ENCODE assay signal across 9 cellular contexts in the genomic region with DNA sequence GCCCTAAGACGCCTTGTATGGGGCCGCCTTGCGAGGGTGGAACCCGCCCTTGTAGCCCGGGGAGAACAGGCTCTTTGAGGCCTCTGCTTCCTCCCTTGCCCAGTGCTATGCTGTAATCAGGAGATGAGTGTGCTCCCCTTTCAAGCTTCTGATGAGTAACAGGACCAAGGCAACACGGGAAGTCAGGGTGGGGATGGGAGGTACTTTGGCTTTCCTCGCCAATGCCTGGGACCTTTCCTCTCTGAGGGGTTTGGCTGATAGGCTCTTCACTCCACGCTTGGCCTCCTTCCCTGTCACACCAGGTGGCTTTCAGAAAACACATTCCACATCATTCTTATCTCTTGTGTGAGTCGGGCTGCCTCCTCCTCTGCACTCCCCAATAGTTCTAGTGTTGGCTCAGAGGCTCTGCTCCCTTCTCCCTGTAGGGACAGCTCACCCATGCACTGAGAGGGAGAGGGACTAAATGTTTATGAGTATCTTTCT.
DNase-seq lines count a peak whose midpoint lies in the region; ATAC-seq and TF ChIP-seq lines count a peak whose summit lies in the region.
"Had no signal": no experiment of that assay in that cellular context is flagged by ENCODE, and none has a peak within 500 bp of the region (broad histone marks: within the 10 kb centered on the region; RNA-seq: fewer than 3 reads in every experiment).

No MANE protein-coding gene starts in this region.

- H3K4me1 ChIP-seq in left ventricle myocardium inferior (peaks cover 25% of the 10 kb centered on the region), thyroid gland (no peaks in the 10 kb centered on the region), neuronal stem cell (ENCODE audit: control insufficient read depth in 2 of 2, insufficient read depth in 1 of 2, low read depth in 1 of 2, low read length in 2 of 2) (no peaks in the 10 kb centered on the region)

- peaks cover 56% of the 10 kb centered on the region for H3K4me1 Mint-ChIP-seq in activated T-helper 2 cell treated with anti-CD3 and anti-CD28 coated beads, Interferon-gamma antibody, Interleukin-2, Interleukin-4, amounts not matched to agents 10 μg/mL and 5 μg/mL and 100 μg/mL, durations not matched to agents 14 hours and 24 hours and 36 hours (ENCODE audit: low read depth)

- H3K9me3 Mint-ChIP-seq in activated T-helper 2 cell treated with anti-CD3 and anti-CD28 coated beads, Interferon-gamma antibody, Interleukin-2, Interleukin-4, amounts not matched to agents 10 μg/mL and 5 μg/mL and 100 μg/mL, durations not matched to agents 14 hours and 24 hours and 36 hours = peaks cover 9% of the 10 kb centered on the region

- no peak overlapping the region for H3K4ac ChIP-seq in neuronal stem cell (ENCODE audit: low read length)

- WGBS in thyroid gland, 2 donors = 58 to 67% methylated on average over 9 of the region's 9 CpGs
- WGBS in neuronal stem cell (ENCODE audit: extremely low coverage in 2 of 2, insufficient read length in 2 of 2, insufficient replicate concordance in 1 of 2), 2 donors = no CpG with 5 or more reads among the region's 9 CpGs

- H4K91ac ChIP-seq in neuronal stem cell (ENCODE audit: low read depth, low read length, poor library complexity) = no peak overlapping the region

- H3K9ac ChIP-seq in neuronal stem cell (ENCODE audit: low read depth, low read length, poor library complexity) = no peak overlapping the region
- H3K9ac ChIP-seq: BLaER1 treated with 17β-estradiol and CSF1 and Interleukin-3, amounts not matched to agents 10 nM and 100 nM had no signal

- H3K27me3 Mint-ChIP-seq in activated T-helper 2 cell treated with anti-CD3 and anti-CD28 coated beads, Interferon-gamma antibody, Interleukin-2, Interleukin-4, amounts not matched to agents 10 μg/mL and 5 μg/mL and 100 μg/mL, durations not matched to agents 14 hours and 24 hours and 36 hours (ENCODE audit: low read depth) = no peaks in the 10 kb centered on the region

- no peak overlapping the region for H2AFZ ChIP-seq in neuronal stem cell (ENCODE audit: low read length)

- TF ChIP-seq CTCF in left ventricle myocardium inferior (IDR thresholded peaks at IDR 0.05; ENCODE audit: borderline replicate concordance) = no peak
- TF ChIP-seq CTCF in thyroid gland (IDR thresholded peaks at IDR 0.05) = no peak

- H2BK15ac ChIP-seq in neuronal stem cell (ENCODE audit: low read length) = no peak overlapping the region

- H3K14ac ChIP-seq in neuronal stem cell (ENCODE audit: low read length) = no peak overlapping the region

- no peak overlapping the region for H4K8ac ChIP-seq in neuronal stem cell (ENCODE audit: low read depth, low read length)

- H2BK12ac ChIP-seq in neuronal stem cell (ENCODE audit: low read length) = no peak overlapping the region

- H3K4me3 ChIP-seq in left ventricle myocardium inferior (no peak overlapping the region), thyroid gland (replicated peaks in 1 of 3) (no peak overlapping the region), neuronal stem cell (ENCODE audit: low read length in 2 of 2) (no peak overlapping the region)
- H3K4me3 ChIP-seq: BLaER1 treated with 17β-estradiol and CSF1 and Interleukin-3, amounts not matched to agents 10 nM and 100 nM had no signal

- no peak overlapping the region for H3K4me2 ChIP-seq in neuronal stem cell (ENCODE audit: insufficient read depth, low read length, poor library complexity, severe bottlenecking)
- H3K4me2 ChIP-seq: BLaER1 treated with 17β-estradiol and CSF1 and Interleukin-3, amounts not matched to agents 10 nM and 100 nM had no signal

- no peak for TF ChIP-seq POLR2A in thyroid gland (IDR thresholded peaks at IDR 0.05)

- H2BK5ac ChIP-seq in neuronal stem cell (ENCODE audit: low read length) = no peak overlapping the region

- H2AK5ac ChIP-seq in neuronal stem cell (ENCODE audit: low read depth, low read length) = no peak overlapping the region

- no peak overlapping the region for H3K18ac ChIP-seq in neuronal stem cell (ENCODE audit: low read length)

- intact Hi-C loops in activated T-helper 2 cell treated with anti-CD3 and anti-CD28 coated beads, Interferon-gamma antibody, Interleukin-2, Interleukin-4, amounts not matched to agents 10 μg/mL and 5 μg/mL and 100 μg/mL, durations not matched to agents 14 hours and 24 hours and 36 hours (cut with micrococcal nuclease) = no loop called here
- intact Hi-C loops in left ventricle myocardium inferior (cut with micrococcal nuclease) = no loop called here
- intact Hi-C loops in thyroid gland (cut with DNase I) = no loop called here

- no peak for ATAC-seq in GM21737 (IDR thresholded peaks at IDR 0.05; ENCODE audit: unreplicated experiment)

- DNase-seq in activated T-cell treated with anti-CD3 and anti-CD28 coated beads for 48 hours (ENCODE audit: low read depth) = peak; percentile 26
- no peak for DNase-seq in activated T-cell treated with anti-CD3 and anti-CD28 coated beads, Interleukin-2, amount 50 U/mL, for 1 hour
- no peak for DNase-seq in activated T-helper 2 cell treated with anti-CD3 and anti-CD28 coated beads, Interferon-gamma antibody, Interleukin-2, Interleukin-4, amounts not matched to agents 10 μg/mL and 5 μg/mL and 100 μg/mL, durations not matched to agents 14 hours and 24 hours and 36 hours (ENCODE audit: low spot score)
- peak; percentile 56 for DNase-seq in left ventricle myocardium inferior
- peak; percentile 46 to 59 for DNase-seq in thyroid gland
- no peak for DNase-seq in NCI-H1048 (lab: John Stamatoyannopoulos, UW)
- no peak for DNase-seq in neuronal stem cell (ENCODE audit: low spot score)

- H3K9me3 ChIP-seq in left ventricle myocardium inferior (replicated peaks) = no peaks in the 10 kb centered on the region
- H3K9me3 ChIP-seq in thyroid gland = no peaks in the 10 kb centered on the region
- no peaks in the 10 kb centered on the region for H3K9me3 ChIP-seq in neuronal stem cell (replicated peaks in 1 of 2; ENCODE audit: control insufficient read depth in 2 of 2, insufficient read depth in 1 of 2, low read depth in 1 of 2, low read length in 2 of 2)

- H3K4me3 Mint-ChIP-seq in activated T-helper 2 cell treated with anti-CD3 and anti-CD28 coated beads, Interferon-gamma antibody, Interleukin-2, Interleukin-4, amounts not matched to agents 10 μg/mL and 5 μg/mL and 100 μg/mL, durations not matched to agents 14 hours and 24 hours and 36 hours (ENCODE audit: low read depth) = no peak overlapping the region

- peaks cover 9% of the 10 kb centered on the region for H3K36me3 Mint-ChIP-seq in activated T-helper 2 cell treated with anti-CD3 and anti-CD28 coated beads, Interferon-gamma antibody, Interleukin-2, Interleukin-4, amounts not matched to agents 10 μg/mL and 5 μg/mL and 100 μg/mL, durations not matched to agents 14 hours and 24 hours and 36 hours (ENCODE audit: low read depth)

- H2BK120ac ChIP-seq in neuronal stem cell (ENCODE audit: low read depth, low read length) = no peak overlapping the region

- H3K27ac ChIP-seq in left ventricle myocardium inferior (replicated peaks) = peak overlapping the region; percentile 59
- no peak overlapping the region for H3K27ac ChIP-seq in thyroid gland
- no peak overlapping the region for H3K27ac ChIP-seq in neuronal stem cell (replicated peaks; ENCODE audit: low read length)
- H3K27ac ChIP-seq: BLaER1 treated with 17β-estradiol and CSF1 and Interleukin-3, amounts not matched to agents 10 nM and 100 nM had no signal

- no peaks in the 10 kb centered on the region for H3K79me1 ChIP-seq in neuronal stem cell (ENCODE audit: low read depth, low read length)

- H3K23ac ChIP-seq in neuronal stem cell (ENCODE audit: low read depth, low read length, poor library complexity) = no peak overlapping the region

- H3K36me3 ChIP-seq in left ventricle myocardium inferior (no peaks in the 10 kb centered on the region), thyroid gland (no peaks in the 10 kb centered on the region), neuronal stem cell (replicated peaks in 1 of 2; ENCODE audit: control insufficient read depth in 2 of 2, insufficient read depth in 2 of 2, low read length in 2 of 2) (no peaks in the 10 kb centered on the region)
- H3K36me3 ChIP-seq: BLaER1 treated with 17β-estradiol and CSF1 and Interleukin-3, amounts not matched to agents 10 nM and 100 nM had no signal

- peak overlapping the region; percentile 21 for H3K27ac Mint-ChIP-seq in activated T-helper 2 cell treated with anti-CD3 and anti-CD28 coated beads, Interferon-gamma antibody, Interleukin-2, Interleukin-4, amounts not matched to agents 10 μg/mL and 5 μg/mL and 100 μg/mL, durations not matched to agents 14 hours and 24 hours and 36 hours

- no peaks in the 10 kb centered on the region for H3K27me3 ChIP-seq in left ventricle myocardium inferior (ENCODE audit: low read depth)
- H3K27me3 ChIP-seq in thyroid gland = no peaks in the 10 kb centered on the region
- H3K27me3 ChIP-seq in neuronal stem cell (ENCODE audit: control insufficient read depth in 3 of 3, insufficient read depth in 3 of 3, low read depth in 1 of 3, low read length in 3 of 3) = no peaks in the 10 kb centered on the region
- H3K27me3 ChIP-seq: BLaER1 treated with 17β-estradiol and CSF1 and Interleukin-3, amounts not matched to agents 10 nM and 100 nM had no signal

Comparison
In these comparisons a context has a peak if more than half of its experiments do, and no peak if none do; other contexts are left out.
1. DNase-seq: peak in activated T-cell treated with anti-CD3 and anti-CD28 coated beads for 48 hours (single experiment), left ventricle myocardium inferior (single experiment) and thyroid gland (2 of 2); none in activated T-cell treated with anti-CD3 and anti-CD28 coated beads, Interleukin-2, amount 50 U/mL, for 1 hour (single experiment), activated T-helper 2 cell treated with anti-CD3 and anti-CD28 coated beads, Interferon-gamma antibody, Interleukin-2, Interleukin-4, amounts not matched to agents 10 μg/mL and 5 μg/mL and 100 μg/mL, durations not matched to agents 14 hours and 24 hours and 36 hours (single experiment), NCI-H1048 (single experiment) and neuronal stem cell (single experiment).